Comparison of ENCODE assay signal across 8 cellular contexts in the genomic region with DNA sequence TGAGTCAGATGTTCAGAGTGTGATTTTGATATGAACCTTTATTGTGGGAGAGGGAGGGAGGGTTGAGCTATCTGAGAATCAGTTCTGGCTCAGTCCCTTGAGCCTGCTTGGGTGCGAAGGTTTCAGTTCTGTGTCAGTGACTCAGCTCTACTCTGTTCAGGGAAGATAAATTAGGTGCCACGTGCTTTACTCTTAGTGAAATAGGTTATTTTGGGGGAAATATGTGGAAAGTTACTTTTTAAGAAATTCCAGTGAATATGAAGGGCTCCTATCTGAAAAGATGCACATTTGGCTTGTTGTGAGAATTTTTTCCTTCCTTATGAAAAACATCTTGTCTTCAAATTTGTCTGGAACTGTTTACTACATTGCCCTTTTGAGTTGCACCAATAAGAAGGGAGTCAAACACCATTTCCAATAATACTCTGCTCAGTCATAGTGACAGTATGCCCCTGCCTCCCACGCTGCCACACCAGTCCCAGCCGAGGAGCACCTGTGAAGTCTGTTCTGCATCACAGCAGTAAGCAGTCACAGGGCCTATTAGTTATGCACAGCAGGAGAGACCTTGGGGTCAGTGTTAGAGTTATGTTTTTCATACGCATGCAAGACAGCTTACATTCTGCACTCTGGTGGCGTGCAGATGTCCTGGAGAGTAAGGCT. TPM values are rescaled to one million over a fixed set of nuclear protein-coding genes. Genes with fewer than 3 reads are reported as not detected.
DNase-seq lines count a peak whose midpoint lies in the region; ATAC-seq, FAIRE-seq and TF ChIP-seq lines count a peak whose summit lies in the region.

No MANE protein-coding gene starts in this region.

- intact Hi-C loops in K562 (cut with micrococcal nuclease): loop anchor here (1.0 kb wide), 1 partner anchor 33 kb away; a partner anchor contains a TSS
- intact Hi-C loops in PC-9 (cut with micrococcal nuclease; ENCODE audit: unreplicated experiment): no loop called here

- in situ Hi-C loops in GM13976 (cut with MboI; ENCODE audit: low sequenced_read_pairs, unreplicated experiment) (no loop called here), K562 (cut with MboI) (no loop called here)

- no peak overlapping the region for H3K4me3 ChIP-seq in K562
- H3K4me3 ChIP-seq in PC-9: no peak overlapping the region

- 0 out of 4 replicates have a peak overlapping the region, but pooled peaks of 1 of the 2 experiments have one; percentile 11 for H3K9ac ChIP-seq in K562 (ENCODE audit: insufficient read depth in 1 of 2, low read depth in 2 of 2, low read length in 2 of 2)

- H3K9me3 ChIP-seq in K562 (replicated peaks; ENCODE audit: control insufficient read depth, insufficient read depth, low read depth, low read length) (peaks cover 2% of the 10 kb centered on the region; the same call in 1 of the 2 replicates), PC-9 (ENCODE audit: insufficient read depth, low read depth) (no peaks in the 10 kb centered on the region)

- peak; percentile 51 for DNase-seq in GM13976 (ENCODE audit: low spot score)
- peak; percentile 21 to 78 (median 46) for DNase-seq in K562 (ENCODE audit: extremely low read depth in 1 of 4, low spot score in 3 of 4)
- peak; percentile 10 to 29 for DNase-seq in stimulated activated CD4-positive, alpha-beta T cell treated with anti-CD3 and anti-CD28 coated beads, Interleukin-2, amount 100 ng/mL, for 48 hours
- no peak for DNase-seq in iPS-NIHi7 (ENCODE audit: extremely low spot score)
- DNase-seq in HPDE6-E6E7 (ENCODE audit: extremely low spot score): no peak
- DNase-seq in PC-9: no peak

- H3K9me1 ChIP-seq in K562 (ENCODE audit: control insufficient read depth, insufficient read depth, low read length): no peaks in the 10 kb centered on the region

- H3K36me3 ChIP-seq in K562 (ENCODE audit: control insufficient read depth, insufficient read depth, low read length): no peaks in the 10 kb centered on the region
- no peaks in the 10 kb centered on the region for H3K36me3 ChIP-seq in PC-9 (ENCODE audit: low read depth)

- TF ChIP-seq POLR2A in K562 (conservative IDR thresholded peaks at IDR 0.05): no peak

- peak overlapping the region; percentile 47 for H3K27ac ChIP-seq in K562 (ENCODE audit: extremely low read depth, low read depth, low read length)
- H3K27ac ChIP-seq in PC-9: no peak overlapping the region

- no peak for TF ChIP-seq CTCF in GM13976 (IDR thresholded peaks at IDR 0.05; ENCODE audit: borderline replicate concordance, control extremely low read depth, extremely low read depth, insufficient read depth, missing control alignments)
- no peak for TF ChIP-seq CTCF in K562 (IDR thresholded peaks at IDR 0.05 in 2 of 3, conservative IDR thresholded peaks at IDR 0.05 in 1 of 3; ENCODE audit: insufficient read depth in 2 of 3, low read depth in 1 of 3, low read length in 3 of 3)
- TF ChIP-seq CTCF in PC-9 (conservative IDR thresholded peaks at IDR 0.05): no peak

- H3K27me3 ChIP-seq in K562 (ENCODE audit: control insufficient read depth in 2 of 2, insufficient read depth in 2 of 2, low read length in 2 of 2) (no peaks in the 10 kb centered on the region), PC-9 (ENCODE audit: insufficient read depth, low read depth) (no peaks in the 10 kb centered on the region)

- H2AFZ ChIP-seq in K562 (ENCODE audit: low read depth, low read length): peak overlapping the region; percentile 63
- no peak overlapping the region for H2AFZ ChIP-seq in PC-9

- POLR2A ChIA-PET in K562 (lab: Yijun Ruan, JAX): interaction anchor here (0.9 kb wide), 1 partner anchor 12 kb away, joined by 4 read pairs; no protein-coding TSS in a partner anchor
- POLR2A ChIA-PET in PC-9 (lab: Charles Lee; ENCODE audit: unreplicated experiment): no interaction called here

- no peaks in the 10 kb centered on the region for H3K79me2 ChIP-seq in K562 (ENCODE audit: control insufficient read depth, insufficient read depth, low read length)
- no peaks in the 10 kb centered on the region for H3K79me2 ChIP-seq in PC-9 (ENCODE audit: low read depth)

- no TSS peak for BruUV-seq in K562 (replicated peaks; lab: Mats Ljungman, UMichigan)
- BruUV-seq in PC-9 (replicated peaks; lab: Mats Ljungman, UMichigan): no TSS peak

- peak; percentile 94 for FAIRE-seq in K562 (lab: Jason Lieb, UNC)

- H3K9me2 ChIP-seq in PC-9 (ENCODE audit: insufficient read depth): no peaks in the 10 kb centered on the region

- 2% methylated on average over 6 of the region's 6 CpGs for WGBS in K562 (ENCODE audit: insufficient coverage, low coverage, missing lambda C conversion rate)

- TF ChIP-seq RAD21 in K562 (CRISPR knock-in tag; conservative IDR thresholded peaks at IDR 0.05 in 1 of 2, IDR thresholded peaks at IDR 0.05 in 1 of 2): no peak

- H3F3A ChIP-seq in PC-9 (ENCODE audit: insufficient read depth, low read depth): no peaks in the 10 kb centered on the region

- TF ChIP-seq EP300 in K562 (IDR thresholded peaks at IDR 0.05; ENCODE audit: low read length): peak; percentile 76

- H3K4me2 ChIP-seq in K562 (ENCODE audit: insufficient read depth, low read length) (peak overlapping the region; percentile 28; the same call in 1 of the 2 replicates), PC-9 (no peak overlapping the region)

- H4K20me1 ChIP-seq in K562 (replicated peaks; ENCODE audit: control insufficient read depth, insufficient read depth, low read length): no peaks in the 10 kb centered on the region
- H4K20me1 ChIP-seq in PC-9 (ENCODE audit: insufficient read depth): no peaks in the 10 kb centered on the region

- CTCF ChIA-PET in K562 (lab: Yijun Ruan, JAX; ENCODE audit: low intra/inter-chr PET ratio) (no interaction called here), PC-9 (lab: Charles Lee) (no interaction called here)

- H3K4me1 ChIP-seq in K562 (replicated peaks in 1 of 2; ENCODE audit: control insufficient read depth in 2 of 2, insufficient read depth in 2 of 2, low read length in 2 of 2) (peaks cover 0 to 22% of the 10 kb centered on the region in 2 experiments; a peak in 4 of 5 replicates), PC-9 (replicated peaks; ENCODE audit: insufficient read depth) (no peaks in the 10 kb centered on the region)

- peak; percentile 94 for ATAC-seq in GM21515 (IDR thresholded peaks at IDR 0.05; ENCODE audit: unreplicated experiment)
- peak; percentile 88 for ATAC-seq in HG03575 (IDR thresholded peaks at IDR 0.05; ENCODE audit: extremely low read depth, insufficient number of reproducible peaks, low FRiP score, unreplicated experiment)
- ATAC-seq in K562: peak; percentile 92

TF ChIP-seq in K562, 482 proteins besides CTCF, POLR2A, EP300 and RAD21 (continues in another document):
- TF ChIP-seq YY1 (IDR thresholded peaks at IDR 0.05; ENCODE audit: borderline replicate concordance in 1 of 3, control insufficient read depth in 1 of 3, extremely low read depth in 1 of 3, insufficient read depth in 3 of 3, insufficient read length in 1 of 3, insufficient replicate concordance in 2 of 3, low read depth in 1 of 3, low read length in 2 of 3): no peak
- no peak for TF ChIP-seq PURB (CRISPR knock-in tag; IDR thresholded peaks at IDR 0.05; ENCODE audit: low read depth)
- no peak for TF ChIP-seq SAP30 (IDR thresholded peaks at IDR 0.05; ENCODE audit: borderline replicate concordance, insufficient read depth, low read depth, low read length, poor library complexity, severe bottlenecking)
- no peak for TF ChIP-seq ZNF140 (CRISPR knock-in tag; IDR thresholded peaks at IDR 0.05)
- no peak for TF ChIP-seq ATF1 (CRISPR knock-in tag; IDR thresholded peaks at IDR 0.05)
- 0 out of 2 replicates have a peak, but pooled peaks have one; percentile 16 for TF ChIP-seq ATF1 (tag; IDR thresholded peaks at IDR 0.05)
- no peak for TF ChIP-seq POLR3A (IDR thresholded peaks at IDR 0.05; ENCODE audit: borderline replicate concordance, extremely low read depth, insufficient read depth, insufficient read length)
- TF ChIP-seq MIER1 (IDR thresholded peaks at IDR 0.05; ENCODE audit: low read depth): no peak
- no peak for TF ChIP-seq SPI1 (IDR thresholded peaks at IDR 0.05; ENCODE audit: borderline replicate concordance, low read depth, low read length)
- TF ChIP-seq ZZZ3 (IDR thresholded peaks at IDR 0.05): no peak
- TF ChIP-seq MAFK (IDR thresholded peaks at IDR 0.05; ENCODE audit: low read length): peak; percentile 61; the same call in 1 of the 2 replicates
- no peak for TF ChIP-seq ARNT (IDR thresholded peaks at IDR 0.05)
- no peak for TF ChIP-seq CXXC5 (CRISPR knock-in tag; IDR thresholded peaks at IDR 0.05)
- no peak for TF ChIP-seq BACH1 (tag; IDR thresholded peaks at IDR 0.05)
- no peak for TF ChIP-seq HSF4 (CRISPR knock-in tag; IDR thresholded peaks at IDR 0.05; ENCODE audit: borderline replicate concordance)

RNA-seq across cellular contexts. Expression of a gene that starts 32.8 kb away (rescaled TPM):
- 0.63 and 1.0 TPM in 2 replicates for total RNA-seq in K562 (2011; cell fraction: chromatin; rRNA removed; ENCODE audit: low replicate concordance)
- 0.26 and 0.33 TPM in 2 replicates for total RNA-seq in K562 (2011; cell fraction: nucleolus; rRNA removed)
- total RNA-seq in K562 (2011; cell fraction: nucleoplasm; rRNA removed): 0.44 and 0.46 TPM in 2 replicates
- total RNA-seq in K562 (2014; rRNA removed) (0.05 and 0.12 TPM in 2 replicates), K562 (2014; rRNA removed; fragmentation: Illumina TruSeq; extraction: Trizol) (0.18 and 0.32 TPM in 2 replicates), K562 (2015; rRNA removed; fragmentation: Illumina TruSeq; extraction: Trizol) (0.25 and 0.30 TPM in 2 replicates), K562 (2021) (0.31 and 0.36 TPM in 2 replicates), PC-9 (2021) (2.2 and 3.8 TPM in 2 replicates)
- polyA plus RNA-seq in K562 (2011; rRNA removed) (0.40 and 0.45 TPM in 2 replicates), K562 (2014; fragmentation: Illumina TruSeq; extraction: Trizol) (0.25 and 0.42 TPM in 2 replicates), K562 (2014; fragmentation: Nextera tagmentation; extraction: Ambion mirVana) (under 1 TPM; 0.03 to 0.14 TPM), K562 (2014; rRNA removed) (0.15 and 0.16 TPM in 2 replicates)
- polyA plus RNA-seq in K562 (2011; cell fraction: cytosol; rRNA removed): 0.04 and 0.10 TPM in 2 replicates
- polyA plus RNA-seq in K562 (2011; cell fraction: nucleus; rRNA removed): 0.36 and 0.38 TPM in 2 replicates
- polyA plus RNA-seq in K562 (2012): 0.11 and 0.20 TPM in 2 replicates
- 0.51 and 1.1 TPM in 2 replicates for polyA minus RNA-seq in K562 (2011; rRNA and poly(A)+ RNA removed)
- polyA minus RNA-seq in K562 (2011; cell fraction: cytosol; rRNA and poly(A)+ RNA removed): not detected in 2 replicates
- 0.33 and 0.40 TPM in 2 replicates for polyA minus RNA-seq in K562 (2011; cell fraction: nucleus; rRNA and poly(A)+ RNA removed)

Comparison
In these comparisons a context has a peak if more than half of its experiments do, and no peak if none do; other contexts are left out.
1. DNase-seq: peak in GM13976 (single experiment), K562 (4 of 4) and stimulated activated CD4-positive, alpha-beta T cell treated with anti-CD3 and anti-CD28 coated beads, Interleukin-2, amount 100 ng/mL, for 48 hours (2 of 2); none in iPS-NIHi7 (single experiment), HPDE6-E6E7 (single experiment) and PC-9 (0 of 2).
2. Peak in every context shown above with its lines, with median percentiles within 50 percentile points of each other: ATAC-seq.